In the genomic region with DNA sequence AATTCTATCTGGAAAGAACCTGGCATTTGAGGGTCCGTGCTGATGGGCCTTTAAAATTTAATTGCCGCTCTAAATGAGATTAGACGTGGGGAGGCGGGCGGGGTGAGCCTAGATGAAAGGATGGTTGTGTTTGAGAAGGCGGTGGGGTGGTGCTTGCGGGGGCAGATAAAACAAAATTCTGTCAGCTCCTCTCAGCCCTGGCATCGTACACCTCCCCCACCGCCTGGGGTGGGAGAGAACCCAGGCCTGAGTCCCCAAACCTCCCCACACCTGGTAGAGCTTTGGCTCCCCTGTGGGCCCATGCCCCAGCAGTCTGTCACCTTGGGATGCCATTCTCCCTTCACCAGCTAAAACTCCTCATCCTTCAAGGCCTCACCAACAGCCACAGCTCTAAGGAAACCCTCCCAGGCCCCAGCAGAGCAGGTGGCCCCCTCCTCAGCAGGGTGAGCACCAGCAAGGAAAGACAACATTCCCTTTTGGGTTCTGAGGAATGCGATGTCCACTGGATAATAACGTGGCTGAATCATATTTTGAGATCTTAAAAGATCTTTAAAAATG, we compare ENCODE assay signal across 17 cellular contexts.
DNase-seq lines count a peak whose midpoint lies in the region; ATAC-seq and TF ChIP-seq lines count a peak whose summit lies in the region.
"Had no signal": no experiment of that assay in that cellular context is flagged by ENCODE, and none has a peak within 500 bp of the region (broad histone marks: within the 10 kb centered on the region; RNA-seq: fewer than 3 reads in every experiment).

No MANE protein-coding gene starts in this region.

- H3K4me1 Mint-ChIP-seq in CD14-positive monocyte, result peaks cover 11% of the 10 kb centered on the region
- H3K4me1 Mint-ChIP-seq in naive thymus-derived CD8-positive, alpha-beta T cell, result peaks cover 7 to 27% (median 20%) of the 10 kb centered on the region in 4 donors
- H3K4me1 Mint-ChIP-seq: B cell had no signal

- H3K4me3 ChIP-seq in HEK293 (ENCODE audit: low read depth, low read length), result no peak overlapping the region
- no peak overlapping the region for H3K4me3 ChIP-seq in colonic mucosa

- H3K36me3 Mint-ChIP-seq in CD14-positive monocyte, result no peaks in the 10 kb centered on the region
- no peaks in the 10 kb centered on the region for H3K36me3 Mint-ChIP-seq in naive thymus-derived CD8-positive, alpha-beta T cell
- H3K36me3 Mint-ChIP-seq: CD4-positive, alpha-beta memory T cell had no signal

- peak; percentile 12 for DNase-seq in CD14-positive monocyte (ENCODE audit: low spot score)
- DNase-seq in colonic mucosa, result peak; percentile 40
- peak in 2 of 10 donors; percentile 7 to 8 for DNase-seq in naive thymus-derived CD8-positive, alpha-beta T cell
- no peak for DNase-seq in anterior cingulate cortex (lab: John Stamatoyannopoulos, UW)
- DNase-seq in cerebellum (ENCODE audit: low spot score), result no peak
- no peak for DNase-seq in NCI-H1048 (lab: John Stamatoyannopoulos, UW)
- no peak for DNase-seq in posterior vena cava (ENCODE audit: low spot score)
- DNase-seq: CD4-positive, alpha-beta memory T cell; GOT3; MV-4-11; NCI-H1436; NCI-H2081 treated with DMSO at 0.1 percent for 48 hours; NCI-H524 treated with DMSO at 0.1 percent for 48 hours had no signal

- TF ChIP-seq CTCF in CD14-positive monocyte (IDR thresholded peaks at IDR 0.05) (no peak), HEK293 (tag by site-specific recombination; IDR thresholded peaks at IDR 0.05) (no peak), colonic mucosa (IDR thresholded peaks at IDR 0.05) (no peak)

- H3K36me3 ChIP-seq in HEK293 (ENCODE audit: control insufficient read depth in 2 of 2, insufficient read depth in 1 of 2, low read length in 2 of 2) (no peaks in the 10 kb centered on the region), colonic mucosa (no peaks in the 10 kb centered on the region)

- H3K9me3 ChIP-seq in HEK293 (ENCODE audit: control insufficient read depth, insufficient read depth, low read depth, low read length) (no peaks in the 10 kb centered on the region), colonic mucosa (no peaks in the 10 kb centered on the region)
- H3K9me3 ChIP-seq: SK-N-SH had no signal

- CTCF ChIA-PET in HEK293 (lab: Yijun Ruan, JAX), result interaction anchor here (0.9 to 1.7 kb wide), 5 partner anchors 11 to 207 kb away, joined by 3 to 11 read pairs (median 4); no protein-coding TSS in a partner anchor

- H3K4me3 Mint-ChIP-seq in CD14-positive monocyte, result no peak overlapping the region
- peak overlapping the region in 2 of 10 donors; percentile 4 to 13 for H3K4me3 Mint-ChIP-seq in naive thymus-derived CD8-positive, alpha-beta T cell
- H3K4me3 Mint-ChIP-seq: B cell; CD4-positive, alpha-beta memory T cell had no signal

- intact Hi-C loops in CD14-positive monocyte (cut with micrococcal nuclease), result no loop called here
- intact Hi-C loops in colonic mucosa (cut with DNase I), result no loop called here
- intact Hi-C loops in posterior vena cava (cut with DNase I), result no loop called here

- POLR2A ChIA-PET in HEK293 (lab: Yijun Ruan, JAX), result interaction anchor here (1.0 kb wide), 1 partner anchor 275 kb away, joined by 3 read pairs; no protein-coding TSS in a partner anchor
- POLR2A ChIA-PET in naive thymus-derived CD8-positive, alpha-beta T cell (lab: Charles Lee), result no interaction called here

- H3K4me1 ChIP-seq in HEK293 (ENCODE audit: control insufficient read depth, insufficient read depth, low read length), result no peaks in the 10 kb centered on the region
- no peaks in the 10 kb centered on the region for H3K4me1 ChIP-seq in colonic mucosa

- H3K27ac ChIP-seq in HEK293 (ENCODE audit: extremely low read depth, low read depth, low read length) (no peak overlapping the region), colonic mucosa (no peak overlapping the region)

- H3K9me3 Mint-ChIP-seq in CD14-positive monocyte, result peaks cover 0 to 13% (median 3%) of the 10 kb centered on the region in 7 donors
- peaks cover 0 to 1% (median 0%) of the 10 kb centered on the region in 9 donors for H3K9me3 Mint-ChIP-seq in naive thymus-derived CD8-positive, alpha-beta T cell
- H3K9me3 Mint-ChIP-seq: CD4-positive, alpha-beta memory T cell had no signal

- ATAC-seq in naive thymus-derived CD8-positive, alpha-beta T cell, result peak; percentile 28 to 36
- ATAC-seq: Right ventricle myocardium inferior had no signal

- H3K9ac ChIP-seq in colonic mucosa (ENCODE audit: low read depth in 2 of 2, low read length in 2 of 2), result no peak overlapping the region
- H3K9ac ChIP-seq: SK-N-SH had no signal

- H3K27me3 Mint-ChIP-seq in CD14-positive monocyte (ENCODE audit: low read depth in 3 of 3), result peaks cover 32 to 41% (median 32%) of the 10 kb centered on the region in 3 donors
- H3K27me3 Mint-ChIP-seq in naive thymus-derived CD8-positive, alpha-beta T cell, result peaks cover 10 to 35% (median 15%) of the 10 kb centered on the region in 5 donors

- no peak overlapping the region for H3K27ac Mint-ChIP-seq in CD14-positive monocyte
- H3K27ac Mint-ChIP-seq in naive thymus-derived CD8-positive, alpha-beta T cell, result peak overlapping the region in 4 of 10 donors; percentile 8 to 60 (median 34)
- H3K27ac Mint-ChIP-seq: B cell had no signal

- no peaks in the 10 kb centered on the region for H3K27me3 ChIP-seq in colonic mucosa

TF ChIP-seq in HEK293, 187 proteins besides CTCF, POLR2A, EP300 and RAD21:
- TF ChIP-seq EGR2 (tag by site-specific recombination; IDR thresholded peaks at IDR 0.05; ENCODE audit: low read depth) (peak; percentile 90), ZFHX2 (tag by site-specific recombination; conservative IDR thresholded peaks at IDR 0.05) (peak; percentile 90), KLF1 (tag by site-specific recombination; IDR thresholded peaks at IDR 0.05) (peak; percentile 33; the same call in 1 of the 2 replicates), KLF7 (tag by site-specific recombination; IDR thresholded peaks at IDR 0.05; ENCODE audit: borderline replicate concordance) (no peak), KLF9 (tag by site-specific recombination; IDR thresholded peaks at IDR 0.05; ENCODE audit: low read depth) (no peak)
- TF ChIP-seq, protein P1, sequence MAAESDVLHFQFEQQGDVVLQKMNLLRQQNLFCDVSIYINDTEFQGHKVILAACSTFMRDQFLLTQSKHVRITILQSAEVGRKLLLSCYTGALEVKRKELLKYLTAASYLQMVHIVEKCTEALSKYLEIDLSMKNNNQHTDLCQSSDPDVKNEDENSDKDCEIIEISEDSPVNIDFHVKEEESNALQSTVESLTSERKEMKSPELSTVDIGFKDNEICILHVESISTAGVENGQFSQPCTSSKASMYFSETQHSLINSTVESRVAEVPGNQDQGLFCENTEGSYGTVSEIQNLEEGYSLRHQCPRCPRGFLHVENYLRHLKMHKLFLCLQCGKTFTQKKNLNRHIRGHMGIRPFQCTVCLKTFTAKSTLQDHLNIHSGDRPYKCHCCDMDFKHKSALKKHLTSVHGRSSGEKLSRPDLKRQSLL (tag by site-specific recombination; IDR thresholded peaks at IDR 0.05), result no peak
- TF ChIP-seq, protein P2, sequence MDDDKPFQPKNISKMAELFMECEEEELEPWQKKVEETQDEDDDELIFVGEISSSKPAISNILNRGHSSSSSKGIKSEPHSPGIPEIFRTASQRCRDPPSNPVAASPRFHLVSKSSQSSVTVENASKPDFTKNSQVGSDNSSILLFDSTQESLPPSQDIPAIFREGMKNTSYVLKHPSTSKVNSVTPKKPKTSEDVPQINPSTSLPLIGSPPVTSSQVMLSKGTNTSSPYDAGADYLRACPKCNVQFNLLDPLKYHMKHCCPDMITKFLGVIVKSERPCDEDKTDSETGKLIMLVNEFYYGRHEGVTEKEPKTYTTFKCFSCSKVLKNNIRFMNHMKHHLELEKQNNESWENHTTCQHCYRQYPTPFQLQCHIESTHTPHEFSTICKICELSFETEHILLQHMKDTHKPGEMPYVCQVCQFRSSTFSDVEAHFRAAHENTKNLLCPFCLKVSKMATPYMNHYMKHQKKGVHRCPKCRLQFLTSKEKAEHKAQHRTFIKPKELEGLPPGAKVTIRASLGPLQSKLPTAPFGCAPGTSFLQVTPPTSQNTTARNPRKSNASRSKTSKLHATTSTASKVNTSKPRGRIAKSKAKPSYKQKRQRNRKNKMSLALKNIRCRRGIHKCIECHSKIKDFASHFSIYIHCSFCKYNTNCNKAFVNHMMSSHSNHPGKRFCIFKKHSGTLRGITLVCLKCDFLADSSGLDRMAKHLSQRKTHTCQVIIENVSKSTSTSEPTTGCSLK (tag by site-specific recombination; IDR thresholded peaks at IDR 0.05), result no peak
TF ChIP-seq in HEK293: peak in this region for 3.

Comparison
In these comparisons a context has a peak if more than half of its experiments do, and no peak if none do; other contexts are left out.
1. DNase-seq: peak in CD14-positive monocyte (single experiment) and colonic mucosa (single experiment); none in anterior cingulate cortex (0 of 58), cerebellum (single experiment), NCI-H1048 (single experiment) and posterior vena cava (single experiment).